ENCODE assay signal across 8 cellular contexts in the genomic region with DNA sequence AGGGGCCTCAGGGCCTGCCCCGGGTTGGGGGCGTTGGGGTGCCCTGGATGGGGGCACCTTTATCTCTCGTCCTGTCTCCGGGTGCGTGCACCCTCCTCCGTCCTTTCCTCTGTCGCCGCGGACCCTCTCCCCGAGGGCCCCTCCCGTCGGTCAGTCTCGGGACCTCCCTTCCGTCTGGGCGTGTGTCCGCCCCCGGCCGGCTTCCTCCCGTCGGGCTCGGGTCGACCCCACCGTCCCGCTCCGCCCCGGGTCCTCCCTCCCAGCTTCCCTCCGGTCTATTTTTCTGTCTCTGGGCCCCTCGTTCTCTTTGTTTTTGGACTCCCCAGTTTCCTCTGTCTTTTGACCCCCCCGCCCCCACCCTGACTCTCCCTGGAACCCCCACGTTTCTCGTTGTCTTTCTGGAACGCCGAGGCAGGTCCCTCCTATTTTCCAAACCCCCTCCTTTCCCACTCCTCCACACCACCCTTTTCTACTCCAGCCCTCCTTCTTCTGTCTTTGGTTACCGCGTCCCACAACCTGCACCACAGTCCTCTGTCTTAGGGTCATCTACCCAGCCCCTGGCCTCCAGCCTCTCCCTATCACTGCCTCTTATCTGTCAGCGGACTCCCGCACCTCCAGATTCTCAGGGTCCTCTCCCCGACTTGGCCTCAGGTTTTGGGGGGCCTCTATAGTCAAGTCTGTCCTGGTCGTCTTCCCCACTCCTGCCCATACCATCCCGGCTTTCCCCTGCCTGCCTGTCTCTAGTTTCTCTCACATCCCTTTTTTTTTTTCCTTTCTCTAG. TPM values are rescaled to one million over a fixed set of nuclear protein-coding genes. Genes with fewer than 3 reads are reported as not detected.
DNase-seq lines count a peak whose midpoint lies in the region; ATAC-seq and TF ChIP-seq lines count a peak whose summit lies in the region.

No MANE protein-coding gene starts in this region.

- H3K27ac Mint-ChIP-seq in activated naive CD8-positive, alpha-beta T cell treated with anti-CD3 and anti-CD28 coated beads, Interleukin-2, amount 50 U/mL, for 24 hours: peak overlapping the region; percentile 88

- peak overlapping the region; percentile 84 for H3K4me2 ChIP-seq in DOHH2 (ENCODE audit: low read length)
- peak overlapping the region; percentile 98 for H3K4me2 ChIP-seq in hepatocyte
- H3K4me2 ChIP-seq in skeletal muscle satellite cell (ENCODE audit: low read length): peak overlapping the region; percentile 95

- H3K4me3 Mint-ChIP-seq in activated naive CD8-positive, alpha-beta T cell treated with anti-CD3 and anti-CD28 coated beads, Interleukin-2, amount 50 U/mL, for 24 hours: peak overlapping the region; percentile 90

- H3K4me3 ChIP-seq in DOHH2 (ENCODE audit: low read length): peak overlapping the region; percentile 93
- H3K4me3 ChIP-seq in HUES64 (ENCODE audit: low read length): peak overlapping the region; percentile 97
- H3K4me3 ChIP-seq in hepatocyte: peak overlapping the region; percentile 98
- H3K4me3 ChIP-seq in skeletal muscle satellite cell (ENCODE audit: low read length): peak overlapping the region; percentile 98

- 5% methylated on average over 40 of the region's 40 CpGs for WGBS in HUES64
- WGBS in hepatocyte (ENCODE audit: low lambda C conversion rate, missing lambda C conversion rate): 7% methylated on average over 15 of the region's 40 CpGs

- no peaks in the 10 kb centered on the region for H3K27me3 Mint-ChIP-seq in activated naive CD8-positive, alpha-beta T cell treated with anti-CD3 and anti-CD28 coated beads, Interleukin-2, amount 50 U/mL, for 24 hours

- H4K20me1 ChIP-seq in DOHH2 (ENCODE audit: control insufficient read depth, insufficient read depth, low read depth, low read length): peaks cover 30% of the 10 kb centered on the region
- peaks cover 48% of the 10 kb centered on the region for H4K20me1 ChIP-seq in hepatocyte (ENCODE audit: insufficient read depth, poor library complexity, severe bottlenecking)

- no peaks in the 10 kb centered on the region for H3K9me3 Mint-ChIP-seq in activated naive CD8-positive, alpha-beta T cell treated with anti-CD3 and anti-CD28 coated beads, Interleukin-2, amount 50 U/mL, for 24 hours

- H3K4me1 ChIP-seq in DOHH2 (ENCODE audit: control insufficient read depth, low read length): peaks cover 62% of the 10 kb centered on the region
- H3K4me1 ChIP-seq in HUES64 (ENCODE audit: insufficient read depth, low read length): 0 out of 2 replicates have a peak, but pooled peaks cover 3% of the 10 kb centered on the region
- H3K4me1 ChIP-seq in hepatocyte (ENCODE audit: insufficient read depth): peaks cover 50% of the 10 kb centered on the region
- H3K4me1 ChIP-seq in skeletal muscle satellite cell (ENCODE audit: control insufficient read depth, insufficient read depth, low read length): peaks cover 49% of the 10 kb centered on the region

- TF ChIP-seq CTCF in DOHH2 (IDR thresholded peaks at IDR 0.05; ENCODE audit: low read depth, low read length, poor library complexity, severe bottlenecking) (no peak), hepatocyte (IDR thresholded peaks at IDR 0.05; ENCODE audit: poor library complexity) (no peak)

- H3K9me3 ChIP-seq in DOHH2 (ENCODE audit: control insufficient read depth, insufficient read depth, low read length): no peaks in the 10 kb centered on the region
- H3K9me3 ChIP-seq in HUES64 (ENCODE audit: insufficient read depth, low read depth, low read length): no peaks in the 10 kb centered on the region
- H3K9me3 ChIP-seq in hepatocyte (ENCODE audit: low read depth): no peaks in the 10 kb centered on the region
- no peaks in the 10 kb centered on the region for H3K9me3 ChIP-seq in skeletal muscle satellite cell (replicated peaks; ENCODE audit: low read length)

- H2AFZ ChIP-seq in hepatocyte: no peak overlapping the region

- no peaks in the 10 kb centered on the region for H3K9me2 ChIP-seq in DOHH2 (replicated peaks; ENCODE audit: control insufficient read depth, low read length)
- H3K9me2 ChIP-seq in hepatocyte (replicated peaks; ENCODE audit: insufficient read depth): no peaks in the 10 kb centered on the region

- DNase-seq in activated naive CD8-positive, alpha-beta T cell treated with anti-CD3 and anti-CD28 coated beads, Interleukin-2, amount 50 U/mL, for 24 hours: peak; percentile 62
- peak; percentile 66 for DNase-seq in hepatocyte (ENCODE audit: low spot score)

- H3K36me3 ChIP-seq in DOHH2 (ENCODE audit: control insufficient read depth, low read length): peaks cover 48% of the 10 kb centered on the region
- peaks cover 42% of the 10 kb centered on the region for H3K36me3 ChIP-seq in HUES64 (ENCODE audit: insufficient read depth, low read length)
- no peaks in the 10 kb centered on the region for H3K36me3 ChIP-seq in hepatocyte (replicated peaks; ENCODE audit: insufficient read depth, low read depth)
- H3K36me3 ChIP-seq in skeletal muscle satellite cell (ENCODE audit: insufficient read depth, low read length): peaks cover 45% of the 10 kb centered on the region

- H3K27ac ChIP-seq in DOHH2 (ENCODE audit: low read depth, low read length) (peak overlapping the region; percentile 75), HUES64 (ENCODE audit: low read depth, low read length) (peak overlapping the region; percentile 95), hepatocyte (peak overlapping the region; percentile 89)

- H3F3A ChIP-seq in DOHH2 (ENCODE audit: control insufficient read depth, insufficient read depth): peaks cover 6% of the 10 kb centered on the region

- H3K27me3 ChIP-seq in DOHH2 (ENCODE audit: control insufficient read depth, low read length) (no peaks in the 10 kb centered on the region), HUES64 (ENCODE audit: insufficient read depth, low read length) (no peaks in the 10 kb centered on the region), hepatocyte (no peaks in the 10 kb centered on the region), skeletal muscle satellite cell (ENCODE audit: control insufficient read depth, insufficient read depth, low read length) (no peaks in the 10 kb centered on the region)

- H3K79me2 ChIP-seq in DOHH2 (ENCODE audit: control insufficient read depth, low read length): peaks cover 56% of the 10 kb centered on the region
- H3K79me2 ChIP-seq in hepatocyte: peaks cover 56% of the 10 kb centered on the region

- H3K9ac ChIP-seq in HUES64 (ENCODE audit: low read depth, low read length) (peak overlapping the region; percentile 95), skeletal muscle satellite cell (ENCODE audit: low read depth, low read length) (peak overlapping the region; percentile 94)

- peaks cover 66% of the 10 kb centered on the region for H3K4me1 Mint-ChIP-seq in activated naive CD8-positive, alpha-beta T cell treated with anti-CD3 and anti-CD28 coated beads, Interleukin-2, amount 50 U/mL, for 24 hours

- ATAC-seq in activated naive CD8-positive, alpha-beta T cell treated with anti-CD3 and anti-CD28 coated beads, Interleukin-2, amount 50 U/mL, for 24 hours: no peak
- ATAC-seq in GM19395 (IDR thresholded peaks at IDR 0.05; ENCODE audit: unreplicated experiment) (no peak), HG03039 (IDR thresholded peaks at IDR 0.05; ENCODE audit: unreplicated experiment) (no peak), HG03025 (IDR thresholded peaks at IDR 0.05; ENCODE audit: low FRiP score, unreplicated experiment) (no peak)

- H3K36me3 Mint-ChIP-seq in activated naive CD8-positive, alpha-beta T cell treated with anti-CD3 and anti-CD28 coated beads, Interleukin-2, amount 50 U/mL, for 24 hours (ENCODE audit: low read depth): peaks cover 24% of the 10 kb centered on the region

RNA-seq across cellular contexts. Expression of a gene that starts 0.8 kb away (rescaled TPM):
- polyA plus RNA-seq in HUES64 (2013, experiment 1 of 2): 65.0 TPM
- polyA plus RNA-seq in HUES64 (2013, experiment 2 of 2): 63.3 TPM
- total RNA-seq in hepatocyte: 84.4 and 88.4 TPM in 2 replicates
- polyA plus RNA-seq in hepatocyte: 119 and 121 TPM in 2 replicates
- total RNA-seq in skeletal muscle satellite cell (2012; rRNA removed): 55.3 and 73.3 TPM in 2 replicates

RNA-seq across cellular contexts. Expression of a gene that starts 21.7 kb away (rescaled TPM):
- 17.6 TPM for polyA plus RNA-seq in HUES64 (2013, experiment 1 of 2)
- 19.7 TPM for polyA plus RNA-seq in HUES64 (2013, experiment 2 of 2)
- total RNA-seq in hepatocyte: 20.2 and 29.1 TPM in 2 replicates
- 49.3 and 60.8 TPM in 2 replicates for polyA plus RNA-seq in hepatocyte
- 7.6 and 10.6 TPM in 2 replicates for total RNA-seq in skeletal muscle satellite cell (2012; rRNA removed)

RNA-seq across cellular contexts. Expression of a gene that starts 24.4 kb away (rescaled TPM):
- polyA plus RNA-seq in HUES64 (2013, experiment 1 of 2): not detected
- not detected for polyA plus RNA-seq in HUES64 (2013, experiment 2 of 2)
- 0.88 TPM in 1 of 2 replicates, not detected in the other for total RNA-seq in hepatocyte
- polyA plus RNA-seq in hepatocyte: 0.86 and 2.0 TPM in 2 replicates
- total RNA-seq in skeletal muscle satellite cell (2012; rRNA removed): not detected in 2 replicates

RNA-seq across cellular contexts. Expression of a gene that starts 48.7 kb away (rescaled TPM):
- polyA plus RNA-seq in HUES64 (2013, experiment 1 of 2): 157 TPM
- polyA plus RNA-seq in HUES64 (2013, experiment 2 of 2): 183 TPM
- total RNA-seq in hepatocyte: 25.1 and 33.2 TPM in 2 replicates
- 86.9 and 95.0 TPM in 2 replicates for polyA plus RNA-seq in hepatocyte
- 35.7 and 46.7 TPM in 2 replicates for total RNA-seq in skeletal muscle satellite cell (2012; rRNA removed)

RNA-seq across cellular contexts. Expression of a gene that starts 49.5 kb away (rescaled TPM):
- 13.5 TPM for polyA plus RNA-seq in HUES64 (2013, experiment 1 of 2)
- 17.6 TPM for polyA plus RNA-seq in HUES64 (2013, experiment 2 of 2)
- 3.2 and 3.8 TPM in 2 replicates for total RNA-seq in hepatocyte
- polyA plus RNA-seq in hepatocyte: 14.8 and 19.1 TPM in 2 replicates
- total RNA-seq in skeletal muscle satellite cell (2012; rRNA removed): 0.25 and 0.44 TPM in 2 replicates
